In genomic region chr16:19810817-19811731, GRCh38 we compare ENCODE assay signal across 13 cellular contexts.
DNase-seq lines count a peak whose midpoint lies in the region; ATAC-seq, FAIRE-seq and TF ChIP-seq lines count a peak whose summit lies in the region.
"Had no signal": no experiment of that assay in that cellular context is flagged by ENCODE, and none has a peak within 500 bp of the region (broad histone marks: within the 10 kb centered on the region; RNA-seq: fewer than 3 reads in every experiment).

No MANE protein-coding gene starts in this region.

- H3K4me3 ChIP-seq in BJ (ENCODE audit: low read depth, low read length) (no peak overlapping the region), epithelial cell of esophagus (ENCODE audit: low read length) (no peak overlapping the region)

- no peak for TF ChIP-seq CTCF in BJ (IDR thresholded peaks at IDR 0.05; ENCODE audit: insufficient read depth, low read depth, low read length)
- TF ChIP-seq CTCF in epithelial cell of esophagus (IDR thresholded peaks at IDR 0.05; ENCODE audit: insufficient read depth, low read depth, low read length, missing control alignments): no peak
- no peak for TF ChIP-seq CTCF in omental fat pad (IDR thresholded peaks at IDR 0.05)

- CTCF ChIA-PET in BJ (lab: Yijun Ruan, JAX): interaction anchor here (0.7 kb wide), 1 partner anchor 35 kb away, joined by 3 read pairs; no protein-coding TSS in a partner anchor

- FAIRE-seq in RCC 7860 (lab: Jason Lieb, UNC): peak; percentile 93

- H3K36me3 ChIP-seq in BJ (ENCODE audit: control insufficient read depth, insufficient read depth, low read length): no peaks in the 10 kb centered on the region

- DNase-seq in BJ (ENCODE audit: low read depth) (peak; percentile 37), RCC 7860 (ENCODE audit: low spot score) (peak; percentile 95), epithelial cell of esophagus (ENCODE audit: low read depth) (peak; percentile 20), omental fat pad (ENCODE audit: low spot score) (no peak), NCI-H82 (lab: John Stamatoyannopoulos, UW) (no peak)
- no peak for DNase-seq in effector CD8-positive, alpha-beta T cell (lab: John Stamatoyannopoulos, UW)
- DNase-seq: activated CD4-positive, alpha-beta T cell treated with anti-CD3 and anti-CD28 coated beads for 36 hours; activated naive CD8-positive, alpha-beta T cell treated with anti-CD3 and anti-CD28 coated beads for 36 hours; foreskin melanocyte; NCI-H1105; stimulated activated CD4-positive, alpha-beta T cell treated with anti-CD3 and anti-CD28 coated beads, Interleukin-2, amount 100 ng/mL, for 48 hours had no signal

- H3K27me3 ChIP-seq in BJ (ENCODE audit: control insufficient read depth, insufficient read depth, low read length): no peaks in the 10 kb centered on the region

- peak; percentile 91 for ATAC-seq in omental fat pad (ENCODE audit: low FRiP score)
- ATAC-seq in HG03378 (IDR thresholded peaks at IDR 0.05; ENCODE audit: unreplicated experiment): no peak
- no peak for ATAC-seq in GM21528 (IDR thresholded peaks at IDR 0.05; ENCODE audit: low FRiP score, unreplicated experiment)
- ATAC-seq: activated CD4-positive, alpha-beta T cell treated with anti-CD3 and anti-CD28 coated beads for 36 hours had no signal

- POLR2A ChIA-PET in BJ (lab: Charles Lee): no interaction called here

Comparison
In these comparisons a context has a peak if more than half of its experiments do, and no peak if none do; other contexts are left out.
1. DNase-seq: peak in BJ (single experiment), RCC 7860 (single experiment) and epithelial cell of esophagus (single experiment); none in omental fat pad (single experiment), NCI-H82 (single experiment) and effector CD8-positive, alpha-beta T cell (single experiment).